11 cellular contexts compared by ENCODE assay signal in the genomic region with DNA sequence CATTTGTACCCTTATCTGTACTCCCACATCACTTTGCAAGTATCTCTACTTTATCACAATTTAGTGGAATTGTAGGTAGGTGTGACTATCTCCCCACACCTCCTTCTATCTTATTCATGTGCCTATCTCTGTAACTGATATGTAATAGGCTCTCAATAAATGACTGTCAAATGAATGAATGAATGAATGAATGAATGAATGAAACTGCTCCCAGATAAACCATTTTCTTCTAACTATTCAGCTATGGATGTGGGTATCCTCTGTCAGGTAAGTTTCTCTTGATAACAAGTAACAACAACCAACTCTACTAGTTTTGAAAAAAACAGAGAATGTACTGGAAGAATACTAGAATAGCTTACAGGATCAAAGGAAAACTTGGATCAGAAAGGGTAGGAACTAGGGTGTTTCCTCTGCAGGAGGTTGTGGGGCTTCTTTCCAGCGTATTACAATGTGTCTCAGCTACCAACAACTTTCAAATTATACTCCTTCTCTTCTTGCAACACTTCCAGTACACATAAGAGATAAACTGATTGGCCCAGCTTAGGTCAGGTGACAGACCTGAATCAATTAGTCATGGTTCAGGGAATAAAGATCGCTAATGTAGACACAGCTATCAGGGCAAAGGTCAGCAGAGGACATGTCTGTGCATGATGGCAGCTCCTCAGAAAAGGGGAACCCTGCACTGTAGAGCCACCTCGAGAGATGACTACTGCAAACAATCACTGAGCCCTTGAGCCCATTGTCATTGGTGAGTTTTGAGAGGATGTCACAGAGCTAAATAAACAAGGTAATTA. TPM values are rescaled to one million over a fixed set of nuclear protein-coding genes. Genes with fewer than 3 reads are reported as not detected.
DNase-seq lines count a peak whose midpoint lies in the region; ATAC-seq and TF ChIP-seq lines count a peak whose summit lies in the region.
"Had no signal": no experiment of that assay in that cellular context is flagged by ENCODE, and none has a peak within 500 bp of the region (broad histone marks: within the 10 kb centered on the region; RNA-seq: fewer than 3 reads in every experiment).

No MANE protein-coding gene starts in this region.

- no peak for DNase-seq in GM23338 (ENCODE audit: low spot score)
- DNase-seq in NCI-H510A (lab: John Stamatoyannopoulos, UW): peak; percentile 96
- peak; percentile 49 for DNase-seq in left lobe of liver (ENCODE audit: low spot score)
- DNase-seq in NK-92 (lab: John Stamatoyannopoulos, UW; ENCODE audit: unreplicated experiment): no peak
- DNase-seq in stimulated activated CD4-positive, alpha-beta T cell treated with anti-CD3 and anti-CD28 coated beads, Interleukin-2, amount 100 ng/mL, for 24 hours: no peak
- no peak for DNase-seq in endothelial cell (ENCODE audit: low spot score)
- DNase-seq: activated T-cell treated with anti-CD3 and anti-CD28 coated beads, Interleukin-2, amount 50 U/mL, for 4 hours; GOT3; pancreas had no signal

- H4K20me1 ChIP-seq in GM23338 (replicated peaks; ENCODE audit: insufficient read depth): no peaks in the 10 kb centered on the region

- H3K4me2 ChIP-seq in GM23338: no peak overlapping the region

- H3K27me3 ChIP-seq in GM23338 (ENCODE audit: insufficient read depth): no peaks in the 10 kb centered on the region
- H3K27me3 ChIP-seq: pancreas had no signal

- H3K27me3 Mint-ChIP-seq in GM23338 (ENCODE audit: insufficient read depth, low read depth, poor library complexity) (peaks cover 1% of the 10 kb centered on the region), endothelial cell (ENCODE audit: unreplicated experiment) (no peaks in the 10 kb centered on the region)
- H3K27me3 Mint-ChIP-seq: dendritic cell treated with granulocyte-macrophage colony-stimulating factor and Interleukin-4, amounts not matched to agents 40 ng/mL and 50 ng/mL, for 4 days had no signal

- H3K9me2 ChIP-seq in GM23338 (ENCODE audit: insufficient read depth): no peaks in the 10 kb centered on the region

- no peaks in the 10 kb centered on the region for H3K36me3 Mint-ChIP-seq in GM23338 (ENCODE audit: low read depth)
- H3K36me3 Mint-ChIP-seq in endothelial cell (ENCODE audit: low read depth, unreplicated experiment): no peaks in the 10 kb centered on the region

- H3K27ac ChIP-seq in GM23338 (ENCODE audit: low read depth): no peak overlapping the region
- H3K27ac ChIP-seq: pancreas had no signal

- peaks cover 31% of the 10 kb centered on the region for H3K4me1 ChIP-seq in GM23338 (ENCODE audit: insufficient read depth)
- H3K4me1 ChIP-seq: pancreas had no signal

- H2AFZ ChIP-seq in GM23338: peak overlapping the region; percentile 70; the same call in 1 of the 2 replicates

- H3K4me3 ChIP-seq in GM23338: no peak overlapping the region
- H3K4me3 ChIP-seq: pancreas had no signal

- peaks cover 37% of the 10 kb centered on the region for H3K4me1 Mint-ChIP-seq in GM23338
- peaks cover 10% of the 10 kb centered on the region for H3K4me1 Mint-ChIP-seq in endothelial cell (ENCODE audit: unreplicated experiment)

- H3K27ac Mint-ChIP-seq in GM23338: peak overlapping the region; percentile 18; the same call in 1 of the 2 replicates
- no peak overlapping the region for H3K27ac Mint-ChIP-seq in endothelial cell (ENCODE audit: unreplicated experiment)
- H3K27ac Mint-ChIP-seq: dendritic cell treated with granulocyte-macrophage colony-stimulating factor and Interleukin-4, amounts not matched to agents 40 ng/mL and 50 ng/mL, for 4 days had no signal

- H3F3A ChIP-seq in GM23338 (replicated peaks; ENCODE audit: low read depth): no peaks in the 10 kb centered on the region

- peak; percentile 85 for ATAC-seq in GM18861 (IDR thresholded peaks at IDR 0.05; ENCODE audit: unreplicated experiment)
- no peak; the same call in 2 of the 3 replicates for ATAC-seq in GM23338
- peak; percentile 89 for ATAC-seq in left lobe of liver
- ATAC-seq: activated T-cell treated with anti-CD3 and anti-CD28 coated beads, Interleukin-2, amount 50 U/mL, for 4 hours had no signal

- TF ChIP-seq CTCF in GM23338 (conservative IDR thresholded peaks at IDR 0.05; ENCODE audit: low read depth in 2 of 2) (no peak), endothelial cell (IDR thresholded peaks at IDR 0.05; ENCODE audit: unreplicated experiment) (no peak)

- H3K9me3 Mint-ChIP-seq in GM23338 (no peaks in the 10 kb centered on the region), endothelial cell (ENCODE audit: unreplicated experiment) (no peaks in the 10 kb centered on the region)
- H3K9me3 Mint-ChIP-seq: activated T-cell treated with anti-CD3 and anti-CD28 coated beads, Interleukin-2, amount 50 U/mL, for 4 hours; dendritic cell treated with granulocyte-macrophage colony-stimulating factor and Interleukin-4, amounts not matched to agents 40 ng/mL and 50 ng/mL, for 4 days had no signal

- H3K4me3 Mint-ChIP-seq in GM23338 (no peak overlapping the region), endothelial cell (ENCODE audit: unreplicated experiment) (no peak overlapping the region)
- H3K4me3 Mint-ChIP-seq: activated T-cell treated with anti-CD3 and anti-CD28 coated beads, Interleukin-2, amount 50 U/mL, for 4 hours; dendritic cell treated with granulocyte-macrophage colony-stimulating factor and Interleukin-4, amounts not matched to agents 40 ng/mL and 50 ng/mL, for 4 days had no signal

- H3K36me3 ChIP-seq in GM23338 (ENCODE audit: insufficient read depth): no peaks in the 10 kb centered on the region
- H3K36me3 ChIP-seq: pancreas had no signal

- no peaks in the 10 kb centered on the region for H3K79me2 ChIP-seq in GM23338 (replicated peaks; ENCODE audit: insufficient read depth)

TF ChIP-seq in GM23338, 12 proteins besides CTCF, POLR2A, EP300 and RAD21 (continues in another document):
- TF ChIP-seq POLR2AphosphoS5 (IDR thresholded peaks at IDR 0.05; ENCODE audit: low read depth) (no peak), EZH2phosphoT487 (IDR thresholded peaks at IDR 0.05; ENCODE audit: unreplicated experiment) (no peak), CREB1 (CRISPR knock-in tag; IDR thresholded peaks at IDR 0.05; ENCODE audit: low read depth) (no peak), NANOG (IDR thresholded peaks at IDR 0.05; ENCODE audit: borderline replicate concordance) (no peak), EZH2 (IDR thresholded peaks at IDR 0.05; ENCODE audit: low read depth, unreplicated experiment) (no peak), ZNF331 (CRISPR knock-in tag; IDR thresholded peaks at IDR 0.05; ENCODE audit: low read depth) (no peak), JUNB (IDR thresholded peaks at IDR 0.05; ENCODE audit: unreplicated experiment) (no peak)
- TF ChIP-seq, protein P1, sequence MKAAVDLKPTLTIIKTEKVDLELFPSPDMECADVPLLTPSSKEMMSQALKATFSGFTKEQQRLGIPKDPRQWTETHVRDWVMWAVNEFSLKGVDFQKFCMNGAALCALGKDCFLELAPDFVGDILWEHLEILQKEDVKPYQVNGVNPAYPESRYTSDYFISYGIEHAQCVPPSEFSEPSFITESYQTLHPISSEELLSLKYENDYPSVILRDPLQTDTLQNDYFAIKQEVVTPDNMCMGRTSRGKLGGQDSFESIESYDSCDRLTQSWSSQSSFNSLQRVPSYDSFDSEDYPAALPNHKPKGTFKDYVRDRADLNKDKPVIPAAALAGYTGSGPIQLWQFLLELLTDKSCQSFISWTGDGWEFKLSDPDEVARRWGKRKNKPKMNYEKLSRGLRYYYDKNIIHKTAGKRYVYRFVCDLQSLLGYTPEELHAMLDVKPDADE (IDR thresholded peaks at IDR 0.05): no peak
- TF ChIP-seq, protein P2, sequence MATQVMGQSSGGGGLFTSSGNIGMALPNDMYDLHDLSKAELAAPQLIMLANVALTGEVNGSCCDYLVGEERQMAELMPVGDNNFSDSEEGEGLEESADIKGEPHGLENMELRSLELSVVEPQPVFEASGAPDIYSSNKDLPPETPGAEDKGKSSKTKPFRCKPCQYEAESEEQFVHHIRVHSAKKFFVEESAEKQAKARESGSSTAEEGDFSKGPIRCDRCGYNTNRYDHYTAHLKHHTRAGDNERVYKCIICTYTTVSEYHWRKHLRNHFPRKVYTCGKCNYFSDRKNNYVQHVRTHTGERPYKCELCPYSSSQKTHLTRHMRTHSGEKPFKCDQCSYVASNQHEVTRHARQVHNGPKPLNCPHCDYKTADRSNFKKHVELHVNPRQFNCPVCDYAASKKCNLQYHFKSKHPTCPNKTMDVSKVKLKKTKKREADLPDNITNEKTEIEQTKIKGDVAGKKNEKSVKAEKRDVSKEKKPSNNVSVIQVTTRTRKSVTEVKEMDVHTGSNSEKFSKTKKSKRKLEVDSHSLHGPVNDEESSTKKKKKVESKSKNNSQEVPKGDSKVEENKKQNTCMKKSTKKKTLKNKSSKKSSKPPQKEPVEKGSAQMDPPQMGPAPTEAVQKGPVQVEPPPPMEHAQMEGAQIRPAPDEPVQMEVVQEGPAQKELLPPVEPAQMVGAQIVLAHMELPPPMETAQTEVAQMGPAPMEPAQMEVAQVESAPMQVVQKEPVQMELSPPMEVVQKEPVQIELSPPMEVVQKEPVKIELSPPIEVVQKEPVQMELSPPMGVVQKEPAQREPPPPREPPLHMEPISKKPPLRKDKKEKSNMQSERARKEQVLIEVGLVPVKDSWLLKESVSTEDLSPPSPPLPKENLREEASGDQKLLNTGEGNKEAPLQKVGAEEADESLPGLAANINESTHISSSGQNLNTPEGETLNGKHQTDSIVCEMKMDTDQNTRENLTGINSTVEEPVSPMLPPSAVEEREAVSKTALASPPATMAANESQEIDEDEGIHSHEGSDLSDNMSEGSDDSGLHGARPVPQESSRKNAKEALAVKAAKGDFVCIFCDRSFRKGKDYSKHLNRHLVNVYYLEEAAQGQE (IDR thresholded peaks at IDR 0.05; ENCODE audit: unreplicated experiment): no peak

RNA-seq across cellular contexts. Expression of a gene that starts 37.0 kb away (rescaled TPM):
- 29.4 and 32.8 TPM in 2 replicates for total RNA-seq in GM23338 (2014; rRNA removed; shearing (Covaris generic))
- polyA plus RNA-seq in GM23338 (2016; fragmentation: Nextera tagmentation; extraction: Ambion mirVana): 14.6 and 15.2 TPM in 2 replicates
- 12.1 TPM for total RNA-seq in left lobe of liver
- 51.0 TPM for total RNA-seq in endothelial cell (ENCODE audit: unreplicated experiment)

Comparison
In these comparisons a context has a peak if more than half of its experiments do, and no peak if none do; other contexts are left out.
1. DNase-seq: peak in NCI-H510A (single experiment) and left lobe of liver (single experiment); none in GM23338 (single experiment), NK-92 (single experiment), stimulated activated CD4-positive, alpha-beta T cell treated with anti-CD3 and anti-CD28 coated beads, Interleukin-2, amount 100 ng/mL, for 24 hours (0 of 2) and endothelial cell (single experiment).